1 cellular context compared by ENCODE assay signal in the genomic region with DNA sequence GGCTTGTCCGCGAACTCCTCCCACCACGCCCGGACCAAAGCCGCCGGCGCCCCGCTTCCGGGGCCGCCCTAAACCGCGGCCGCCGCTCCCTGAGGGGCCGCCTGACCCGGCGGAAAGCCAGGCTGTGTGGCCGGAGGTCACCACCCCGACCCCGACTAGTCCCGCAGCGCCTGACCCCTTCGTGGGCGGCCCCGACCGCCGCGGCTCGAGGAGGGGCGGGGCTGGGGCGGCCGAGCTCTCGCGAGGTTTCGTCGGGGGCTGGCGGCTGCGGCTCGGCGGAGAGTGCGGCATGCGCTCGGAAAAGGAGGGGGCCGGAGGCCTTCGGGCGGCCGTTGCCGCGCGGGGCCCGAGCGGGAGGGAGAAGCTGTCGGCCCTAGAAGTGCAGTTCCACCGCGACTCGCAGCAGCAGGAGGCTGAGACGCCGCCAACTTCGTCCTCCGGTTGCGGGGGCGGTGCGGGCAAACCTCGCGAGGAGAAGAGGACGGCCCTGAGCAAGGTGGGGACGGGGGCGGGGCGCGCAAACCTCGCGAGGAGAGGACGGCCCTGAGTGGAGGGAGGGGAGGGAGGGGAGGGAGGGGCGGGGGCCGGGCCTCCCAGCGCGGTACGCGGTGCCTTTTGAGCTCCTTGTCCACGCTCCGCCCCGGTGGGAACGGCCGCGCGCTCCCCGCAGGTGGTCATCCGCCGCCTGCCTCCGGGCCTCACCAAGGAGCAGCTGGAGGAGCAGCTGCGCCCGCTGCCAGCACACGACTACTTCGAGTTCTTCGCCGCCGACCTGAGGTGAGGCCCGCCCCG.
TF ChIP-seq lines count a peak whose summit lies in the region.

A gene with protein sequence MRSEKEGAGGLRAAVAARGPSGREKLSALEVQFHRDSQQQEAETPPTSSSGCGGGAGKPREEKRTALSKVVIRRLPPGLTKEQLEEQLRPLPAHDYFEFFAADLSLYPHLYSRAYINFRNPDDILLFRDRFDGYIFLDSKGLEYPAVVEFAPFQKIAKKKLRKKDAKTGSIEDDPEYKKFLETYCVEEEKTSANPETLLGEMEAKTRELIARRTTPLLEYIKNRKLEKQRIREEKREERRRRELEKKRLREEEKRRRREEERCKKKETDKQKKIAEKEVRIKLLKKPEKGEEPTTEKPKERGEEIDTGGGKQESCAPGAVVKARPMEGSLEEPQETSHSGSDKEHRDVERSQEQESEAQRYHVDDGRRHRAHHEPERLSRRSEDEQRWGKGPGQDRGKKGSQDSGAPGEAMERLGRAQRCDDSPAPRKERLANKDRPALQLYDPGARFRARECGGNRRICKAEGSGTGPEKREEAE (plus strand): TSS at position 251 of the 792 bp plus-strand sequence. CDS start 39 bp downstream, at position 290.

TF ChIP-seq in K562, 482 proteins besides CTCF, POLR2A, EP300 and RAD21 (continued from another document and continues in another):
- TF ChIP-seq, protein P1, sequence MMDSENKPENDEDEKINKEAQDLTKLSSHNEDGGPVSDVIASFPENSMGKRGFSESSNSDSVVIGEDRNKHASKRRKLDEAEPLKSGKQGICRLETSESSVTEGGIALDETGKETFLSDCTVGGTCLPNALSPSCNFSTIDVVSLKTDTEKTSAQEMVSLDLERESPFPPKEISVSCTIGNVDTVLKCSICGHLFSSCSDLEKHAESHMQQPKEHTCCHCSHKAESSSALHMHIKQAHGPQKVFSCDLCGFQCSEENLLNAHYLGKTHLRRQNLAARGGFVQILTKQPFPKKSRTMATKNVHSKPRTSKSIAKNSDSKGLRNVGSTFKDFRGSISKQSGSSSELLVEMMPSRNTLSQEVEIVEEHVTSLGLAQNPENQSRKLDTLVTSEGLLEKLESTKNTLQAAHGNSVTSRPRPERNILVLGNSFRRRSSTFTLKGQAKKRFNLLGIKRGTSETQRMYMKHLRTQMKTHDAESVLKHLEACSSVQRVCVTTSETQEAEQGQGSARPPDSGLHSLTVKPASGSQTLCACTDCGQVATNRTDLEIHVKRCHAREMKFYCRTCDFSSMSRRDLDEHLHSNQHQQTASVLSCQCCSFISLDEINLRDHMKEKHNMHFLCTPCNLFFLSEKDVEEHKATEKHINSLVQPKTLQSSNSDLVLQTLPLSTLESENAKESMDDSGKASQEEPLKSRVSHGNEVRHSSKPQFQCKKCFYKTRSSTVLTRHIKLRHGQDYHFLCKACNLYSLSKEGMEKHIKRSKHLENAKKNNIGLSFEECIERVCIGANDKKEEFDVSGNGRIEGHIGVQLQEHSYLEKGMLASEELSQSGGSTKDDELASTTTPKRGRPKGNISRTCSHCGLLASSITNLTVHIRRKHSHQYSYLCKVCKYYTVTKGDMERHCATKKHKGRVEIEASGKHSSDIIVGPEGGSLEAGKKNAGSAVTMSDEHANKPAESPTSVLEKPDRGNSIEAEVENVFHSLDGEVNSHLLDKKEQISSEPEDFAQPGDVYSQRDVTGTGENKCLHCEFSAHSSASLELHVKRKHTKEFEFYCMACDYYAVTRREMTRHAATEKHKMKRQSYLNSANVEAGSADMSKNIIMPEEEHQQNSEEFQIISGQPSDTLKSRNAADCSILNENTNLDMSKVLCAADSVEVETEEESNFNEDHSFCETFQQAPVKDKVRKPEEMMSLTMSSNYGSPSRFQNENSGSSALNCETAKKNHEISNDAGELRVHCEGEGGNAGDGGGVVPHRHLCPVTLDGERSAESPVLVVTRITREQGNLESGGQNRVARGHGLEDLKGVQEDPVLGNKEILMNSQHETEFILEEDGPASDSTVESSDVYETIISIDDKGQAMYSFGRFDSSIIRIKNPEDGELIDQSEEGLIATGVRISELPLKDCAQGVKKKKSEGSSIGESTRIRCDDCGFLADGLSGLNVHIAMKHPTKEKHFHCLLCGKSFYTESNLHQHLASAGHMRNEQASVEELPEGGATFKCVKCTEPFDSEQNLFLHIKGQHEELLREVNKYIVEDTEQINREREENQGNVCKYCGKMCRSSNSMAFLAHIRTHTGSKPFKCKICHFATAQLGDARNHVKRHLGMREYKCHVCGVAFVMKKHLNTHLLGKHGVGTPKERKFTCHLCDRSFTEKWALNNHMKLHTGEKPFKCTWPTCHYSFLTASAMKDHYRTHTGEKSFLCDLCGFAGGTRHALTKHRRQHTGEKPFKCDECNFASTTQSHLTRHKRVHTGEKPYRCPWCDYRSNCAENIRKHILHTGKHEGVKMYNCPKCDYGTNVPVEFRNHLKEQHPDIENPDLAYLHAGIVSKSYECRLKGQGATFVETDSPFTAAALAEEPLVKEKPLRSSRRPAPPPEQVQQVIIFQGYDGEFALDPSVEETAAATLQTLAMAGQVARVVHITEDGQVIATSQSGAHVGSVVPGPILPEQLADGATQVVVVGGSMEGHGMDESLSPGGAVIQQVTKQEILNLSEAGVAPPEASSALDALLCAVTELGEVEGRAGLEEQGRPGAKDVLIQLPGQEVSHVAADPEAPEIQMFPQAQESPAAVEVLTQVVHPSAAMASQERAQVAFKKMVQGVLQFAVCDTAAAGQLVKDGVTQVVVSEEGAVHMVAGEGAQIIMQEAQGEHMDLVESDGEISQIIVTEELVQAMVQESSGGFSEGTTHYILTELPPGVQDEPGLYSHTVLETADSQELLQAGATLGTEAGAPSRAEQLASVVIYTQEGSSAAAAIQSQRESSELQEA (IDR thresholded peaks at IDR 0.05; ENCODE audit: low read depth) = no peak
- peak; percentile 97 for TF ChIP-seq ZBTB7A (IDR thresholded peaks at IDR 0.05; ENCODE audit: borderline replicate concordance, control insufficient read depth, low read depth, low read length)
- TF ChIP-seq HMG20A (CRISPR knock-in tag; conservative IDR thresholded peaks at IDR 0.05) = no peak
- no peak for TF ChIP-seq ZNF445 (CRISPR knock-in tag; IDR thresholded peaks at IDR 0.05; ENCODE audit: low read depth)
- TF ChIP-seq, protein P2, sequence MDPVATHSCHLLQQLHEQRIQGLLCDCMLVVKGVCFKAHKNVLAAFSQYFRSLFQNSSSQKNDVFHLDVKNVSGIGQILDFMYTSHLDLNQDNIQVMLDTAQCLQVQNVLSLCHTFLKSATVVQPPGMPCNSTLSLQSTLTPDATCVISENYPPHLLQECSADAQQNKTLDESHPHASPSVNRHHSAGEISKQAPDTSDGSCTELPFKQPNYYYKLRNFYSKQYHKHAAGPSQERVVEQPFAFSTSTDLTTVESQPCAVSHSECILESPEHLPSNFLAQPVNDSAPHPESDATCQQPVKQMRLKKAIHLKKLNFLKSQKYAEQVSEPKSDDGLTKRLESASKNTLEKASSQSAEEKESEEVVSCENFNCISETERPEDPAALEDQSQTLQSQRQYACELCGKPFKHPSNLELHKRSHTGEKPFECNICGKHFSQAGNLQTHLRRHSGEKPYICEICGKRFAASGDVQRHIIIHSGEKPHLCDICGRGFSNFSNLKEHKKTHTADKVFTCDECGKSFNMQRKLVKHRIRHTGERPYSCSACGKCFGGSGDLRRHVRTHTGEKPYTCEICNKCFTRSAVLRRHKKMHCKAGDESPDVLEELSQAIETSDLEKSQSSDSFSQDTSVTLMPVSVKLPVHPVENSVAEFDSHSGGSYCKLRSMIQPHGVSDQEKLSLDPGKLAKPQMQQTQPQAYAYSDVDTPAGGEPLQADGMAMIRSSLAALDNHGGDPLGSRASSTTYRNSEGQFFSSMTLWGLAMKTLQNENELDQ (CRISPR knock-in tag; IDR thresholded peaks at IDR 0.05; ENCODE audit: borderline replicate concordance) = no peak
- peak; percentile 76 for TF ChIP-seq HNRNPK (IDR thresholded peaks at IDR 0.05; ENCODE audit: low read depth, low read length, poor library complexity, severe bottlenecking)
- TF ChIP-seq GABPB2 (CRISPR knock-in tag; conservative IDR thresholded peaks at IDR 0.05) = no peak
- TF ChIP-seq ZNF695 (CRISPR knock-in tag; IDR thresholded peaks at IDR 0.05) = no peak
- peak; percentile 64 for TF ChIP-seq MYC (IDR thresholded peaks at IDR 0.05; ENCODE audit: low read depth, low read length)
- TF ChIP-seq MYC (CRISPR knock-in tag; IDR thresholded peaks at IDR 0.05; ENCODE audit: borderline replicate concordance, low read depth) = 0 out of 2 replicates have a peak, but pooled peaks have one; percentile 24
- TF ChIP-seq, protein P3, sequence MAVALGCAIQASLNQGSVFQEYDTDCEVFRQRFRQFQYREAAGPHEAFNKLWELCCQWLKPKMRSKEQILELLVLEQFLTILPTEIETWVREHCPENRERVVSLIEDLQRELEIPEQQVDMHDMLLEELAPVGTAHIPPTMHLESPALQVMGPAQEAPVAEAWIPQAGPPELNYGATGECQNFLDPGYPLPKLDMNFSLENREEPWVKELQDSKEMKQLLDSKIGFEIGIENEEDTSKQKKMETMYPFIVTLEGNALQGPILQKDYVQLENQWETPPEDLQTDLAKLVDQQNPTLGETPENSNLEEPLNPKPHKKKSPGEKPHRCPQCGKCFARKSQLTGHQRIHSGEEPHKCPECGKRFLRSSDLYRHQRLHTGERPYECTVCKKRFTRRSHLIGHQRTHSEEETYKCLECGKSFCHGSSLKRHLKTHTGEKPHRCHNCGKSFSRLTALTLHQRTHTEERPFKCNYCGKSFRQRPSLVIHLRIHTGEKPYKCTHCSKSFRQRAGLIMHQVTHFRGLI (CRISPR knock-in tag; IDR thresholded peaks at IDR 0.05) = no peak
- TF ChIP-seq ZKSCAN8 (CRISPR knock-in tag; IDR thresholded peaks at IDR 0.05) = no peak
- peak; percentile 84 for TF ChIP-seq SUPT5H (IDR thresholded peaks at IDR 0.05)
- TF ChIP-seq CTBP1 (IDR thresholded peaks at IDR 0.05; ENCODE audit: borderline replicate concordance) = peak; percentile 77
- no peak for TF ChIP-seq ZC3H4 (CRISPR knock-in tag; IDR thresholded peaks at IDR 0.05; ENCODE audit: borderline replicate concordance)
- no peak for TF ChIP-seq XRCC4 (IDR thresholded peaks at IDR 0.05; ENCODE audit: extremely low read depth, insufficient read depth, insufficient read length)
- no peak for TF ChIP-seq SRSF7 (optimal IDR thresholded peaks at IDR 0.05; ENCODE audit: low read depth, low read length)
- no peak for TF ChIP-seq ZNF551 (CRISPR knock-in tag; IDR thresholded peaks at IDR 0.05)
- no peak for TF ChIP-seq ZZZ3 (IDR thresholded peaks at IDR 0.05)
- no peak for TF ChIP-seq EWSR1 (IDR thresholded peaks at IDR 0.05; ENCODE audit: borderline replicate concordance, low read depth, partially characterized antibody)
- TF ChIP-seq RBM15 (IDR thresholded peaks at IDR 0.05; ENCODE audit: insufficient read depth, low read length) = no peak
- no peak for TF ChIP-seq XRCC3 (IDR thresholded peaks at IDR 0.05)
- no peak for TF ChIP-seq ZNF354B (CRISPR knock-in tag; IDR thresholded peaks at IDR 0.05)
- TF ChIP-seq TEAD1 (CRISPR knock-in tag; IDR thresholded peaks at IDR 0.05) = peak in 1 of 2 experiments; percentile 71; a peak in 1 of 4 replicates
- no peak; the same call in 1 of the 2 replicates for TF ChIP-seq KLF16 (IDR thresholded peaks at IDR 0.05)
- TF ChIP-seq, protein P4, sequence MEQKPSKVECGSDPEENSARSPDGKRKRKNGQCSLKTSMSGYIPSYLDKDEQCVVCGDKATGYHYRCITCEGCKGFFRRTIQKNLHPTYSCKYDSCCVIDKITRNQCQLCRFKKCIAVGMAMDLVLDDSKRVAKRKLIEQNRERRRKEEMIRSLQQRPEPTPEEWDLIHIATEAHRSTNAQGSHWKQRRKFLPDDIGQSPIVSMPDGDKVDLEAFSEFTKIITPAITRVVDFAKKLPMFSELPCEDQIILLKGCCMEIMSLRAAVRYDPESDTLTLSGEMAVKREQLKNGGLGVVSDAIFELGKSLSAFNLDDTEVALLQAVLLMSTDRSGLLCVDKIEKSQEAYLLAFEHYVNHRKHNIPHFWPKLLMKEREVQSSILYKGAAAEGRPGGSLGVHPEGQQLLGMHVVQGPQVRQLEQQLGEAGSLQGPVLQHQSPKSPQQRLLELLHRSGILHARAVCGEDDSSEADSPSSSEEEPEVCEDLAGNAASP (IDR thresholded peaks at IDR 0.05) = no peak
- TF ChIP-seq, protein P5, sequence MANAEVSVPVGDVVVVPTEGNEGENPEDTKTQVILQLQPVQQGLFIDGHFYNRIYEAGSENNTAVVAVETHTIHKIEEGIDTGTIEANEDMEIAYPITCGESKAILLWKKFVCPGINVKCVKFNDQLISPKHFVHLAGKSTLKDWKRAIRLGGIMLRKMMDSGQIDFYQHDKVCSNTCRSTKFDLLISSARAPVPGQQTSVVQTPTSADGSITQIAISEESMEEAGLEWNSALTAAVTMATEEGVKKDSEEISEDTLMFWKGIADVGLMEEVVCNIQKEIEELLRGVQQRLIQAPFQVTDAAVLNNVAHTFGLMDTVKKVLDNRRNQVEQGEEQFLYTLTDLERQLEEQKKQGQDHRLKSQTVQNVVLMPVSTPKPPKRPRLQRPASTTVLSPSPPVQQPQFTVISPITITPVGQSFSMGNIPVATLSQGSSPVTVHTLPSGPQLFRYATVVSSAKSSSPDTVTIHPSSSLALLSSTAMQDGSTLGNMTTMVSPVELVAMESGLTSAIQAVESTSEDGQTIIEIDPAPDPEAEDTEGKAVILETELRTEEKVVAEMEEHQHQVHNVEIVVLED (CRISPR knock-in tag; IDR thresholded peaks at IDR 0.05) = 0 out of 2 replicates have a peak, but pooled peaks have one; percentile 25
- no peak for TF ChIP-seq NFXL1 (CRISPR knock-in tag; IDR thresholded peaks at IDR 0.05)
- peak; percentile 86 for TF ChIP-seq L3MBTL2 (IDR thresholded peaks at IDR 0.05)
- no peak; the same call in none of the 2 replicates for TF ChIP-seq ETV1 (tag; conservative IDR thresholded peaks at IDR 0.05; ENCODE audit: low read depth)
- TF ChIP-seq, protein P6, sequence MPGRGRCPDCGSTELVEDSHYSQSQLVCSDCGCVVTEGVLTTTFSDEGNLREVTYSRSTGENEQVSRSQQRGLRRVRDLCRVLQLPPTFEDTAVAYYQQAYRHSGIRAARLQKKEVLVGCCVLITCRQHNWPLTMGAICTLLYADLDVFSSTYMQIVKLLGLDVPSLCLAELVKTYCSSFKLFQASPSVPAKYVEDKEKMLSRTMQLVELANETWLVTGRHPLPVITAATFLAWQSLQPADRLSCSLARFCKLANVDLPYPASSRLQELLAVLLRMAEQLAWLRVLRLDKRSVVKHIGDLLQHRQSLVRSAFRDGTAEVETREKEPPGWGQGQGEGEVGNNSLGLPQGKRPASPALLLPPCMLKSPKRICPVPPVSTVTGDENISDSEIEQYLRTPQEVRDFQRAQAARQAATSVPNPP (IDR thresholded peaks at IDR 0.05; ENCODE audit: borderline replicate concordance, insufficient read depth, insufficient read length) = no peak
- no peak for TF ChIP-seq HIVEP1 (CRISPR knock-in tag; IDR thresholded peaks at IDR 0.05)
- TF ChIP-seq, protein P7, sequence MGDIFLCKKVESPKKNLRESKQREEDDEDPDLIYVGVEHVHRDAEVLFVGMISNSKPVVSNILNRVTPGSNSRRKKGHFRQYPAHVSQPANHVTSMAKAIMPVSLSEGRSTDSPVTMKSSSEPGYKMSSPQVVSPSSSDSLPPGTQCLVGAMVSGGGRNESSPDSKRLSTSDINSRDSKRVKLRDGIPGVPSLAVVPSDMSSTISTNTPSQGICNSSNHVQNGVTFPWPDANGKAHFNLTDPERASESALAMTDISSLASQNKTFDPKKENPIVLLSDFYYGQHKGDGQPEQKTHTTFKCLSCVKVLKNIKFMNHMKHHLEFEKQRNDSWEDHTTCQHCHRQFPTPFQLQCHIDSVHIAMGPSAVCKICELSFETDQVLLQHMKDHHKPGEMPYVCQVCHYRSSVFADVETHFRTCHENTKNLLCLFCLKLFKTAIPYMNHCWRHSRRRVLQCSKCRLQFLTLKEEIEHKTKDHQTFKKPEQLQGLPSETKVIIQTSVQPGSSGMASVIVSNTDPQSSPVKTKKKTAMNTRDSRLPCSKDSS (IDR thresholded peaks at IDR 0.05; ENCODE audit: low read depth, partially characterized antibody) = no peak
- TF ChIP-seq CREBBP (IDR thresholded peaks at IDR 0.05; ENCODE audit: low read depth, low read length) = no peak
- no peak for TF ChIP-seq ZNF274 (IDR thresholded peaks at IDR 0.05; ENCODE audit: borderline replicate concordance, low read depth, low read length)
- TF ChIP-seq, protein P8, sequence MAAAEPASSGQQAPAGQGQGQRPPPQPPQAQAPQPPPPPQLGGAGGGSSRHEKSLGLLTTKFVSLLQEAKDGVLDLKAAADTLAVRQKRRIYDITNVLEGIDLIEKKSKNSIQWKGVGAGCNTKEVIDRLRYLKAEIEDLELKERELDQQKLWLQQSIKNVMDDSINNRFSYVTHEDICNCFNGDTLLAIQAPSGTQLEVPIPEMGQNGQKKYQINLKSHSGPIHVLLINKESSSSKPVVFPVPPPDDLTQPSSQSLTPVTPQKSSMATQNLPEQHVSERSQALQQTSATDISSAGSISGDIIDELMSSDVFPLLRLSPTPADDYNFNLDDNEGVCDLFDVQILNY (CRISPR knock-in tag; IDR thresholded peaks at IDR 0.05) = no peak
